Comparison of ENCODE assay signal across 20 cellular contexts in the genomic region with DNA sequence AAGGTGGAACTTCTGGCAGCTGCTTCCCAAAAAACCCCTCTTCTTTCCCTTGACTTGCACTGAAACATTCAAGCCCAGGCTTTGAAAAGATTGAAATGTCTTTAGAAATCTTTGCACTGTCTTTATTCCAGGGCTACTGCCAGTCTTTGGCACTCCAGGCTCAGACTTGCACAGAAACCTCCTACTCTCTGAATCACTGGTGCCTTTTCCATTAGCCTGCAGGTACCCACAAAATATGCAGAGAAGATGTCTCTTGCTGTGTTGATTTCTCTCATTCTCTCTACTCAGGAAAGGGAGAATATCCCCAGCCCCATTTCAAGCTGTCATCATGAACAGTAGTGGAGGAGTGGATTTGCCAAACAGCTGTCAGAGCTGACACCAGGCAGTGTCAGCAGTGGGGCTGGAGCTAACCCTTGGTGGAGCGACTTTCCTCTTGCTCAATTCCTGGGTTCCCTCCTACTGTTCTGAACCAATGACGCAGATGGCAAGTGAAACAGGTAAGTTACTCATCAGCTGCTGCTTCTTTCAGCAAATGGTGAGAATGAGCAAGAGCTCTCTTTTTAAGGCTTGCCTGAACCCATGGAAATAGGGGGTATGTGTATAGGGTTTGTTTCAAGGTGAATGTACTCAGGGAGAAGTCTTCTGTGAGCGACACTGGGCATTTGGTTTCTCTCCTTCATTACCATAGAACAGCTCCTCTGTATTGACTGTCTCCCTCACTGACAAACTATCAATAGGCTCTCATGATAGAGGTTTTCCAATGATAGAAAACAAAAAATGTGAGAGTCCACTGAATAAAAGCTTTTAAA.
"Had no signal": no experiment of that assay in that cellular context is flagged by ENCODE, and none has a peak within 500 bp of the region (broad histone marks: within the 10 kb centered on the region; RNA-seq: fewer than 3 reads in every experiment).

No MANE protein-coding gene starts in this region.

- H3K4me3 ChIP-seq: heart right ventricle, mucosa of descending colon, right atrium auricular region, sigmoid colon, skin epidermis, testis, tibial nerve, upper lobe of right lung, vagina had no signal

- H3K27me3 ChIP-seq: right atrium auricular region, sigmoid colon, testis, tibial nerve, upper lobe of right lung, vagina had no signal

- H3K4me3 Mint-ChIP-seq: dendritic cell treated with granulocyte-macrophage colony-stimulating factor and Interleukin-4, amounts not matched to agents 40 ng/mL and 50 ng/mL, for 4 days; effector memory CD8-positive, alpha-beta T cell; naive thymus-derived CD8-positive, alpha-beta T cell; neural crest cell; stimulated activated naive B cell treated with anti-CD40 and anti-IgM and Interleukin-4, amounts not matched to agents 10 μg/mL and 1 μg/mL and 100 μg/mL, for 72 hours; stimulated activated naive CD8-positive, alpha-beta T cell treated with anti-CD3 and anti-CD28 coated beads, Interleukin-15, amount 100 ng/mL, for 72 hours had no signal

- H3K27me3 Mint-ChIP-seq: dendritic cell treated with granulocyte-macrophage colony-stimulating factor and Interleukin-4, amounts not matched to agents 40 ng/mL and 50 ng/mL, for 4 days had no signal

- H3K36me3 Mint-ChIP-seq: naive thymus-derived CD8-positive, alpha-beta T cell; stimulated activated naive B cell treated with anti-CD40 and anti-IgM and Interleukin-4, amounts not matched to agents 10 μg/mL and 1 μg/mL and 100 μg/mL, for 72 hours had no signal

- H3K4me1 Mint-ChIP-seq: naive thymus-derived CD8-positive, alpha-beta T cell; neural crest cell; stimulated activated naive B cell treated with anti-CD40 and anti-IgM and Interleukin-4, amounts not matched to agents 10 μg/mL and 1 μg/mL and 100 μg/mL, for 72 hours; stimulated activated naive CD8-positive, alpha-beta T cell treated with anti-CD3 and anti-CD28 coated beads, Interleukin-15, amount 100 ng/mL, for 72 hours had no signal

- ATAC-seq: effector memory CD8-positive, alpha-beta T cell; heart right ventricle; left lobe of liver; mucosa of descending colon; naive thymus-derived CD8-positive, alpha-beta T cell; stimulated activated naive B cell treated with anti-CD40 and anti-IgM and Interleukin-4, amounts not matched to agents 10 μg/mL and 1 μg/mL and 100 μg/mL, for 72 hours; stimulated activated naive CD8-positive, alpha-beta T cell treated with anti-CD3 and anti-CD28 coated beads, Interleukin-15, amount 100 ng/mL, for 72 hours; upper lobe of right lung had no signal

- H3K27ac Mint-ChIP-seq: dendritic cell treated with granulocyte-macrophage colony-stimulating factor and Interleukin-4, amounts not matched to agents 40 ng/mL and 50 ng/mL, for 4 days; effector memory CD8-positive, alpha-beta T cell; naive thymus-derived CD8-positive, alpha-beta T cell; stimulated activated naive B cell treated with anti-CD40 and anti-IgM and Interleukin-4, amounts not matched to agents 10 μg/mL and 1 μg/mL and 100 μg/mL, for 72 hours; stimulated activated naive CD8-positive, alpha-beta T cell treated with anti-CD3 and anti-CD28 coated beads, Interleukin-15, amount 100 ng/mL, for 72 hours had no signal

- DNase-seq: effector memory CD8-positive, alpha-beta T cell; heart right ventricle; hypothalamus; mucosa of descending colon; naive thymus-derived CD8-positive, alpha-beta T cell; posterior cingulate gyrus; sigmoid colon; stimulated activated CD4-positive, alpha-beta T cell treated with anti-CD3 and anti-CD28 coated beads, Interleukin-2, amount 100 ng/mL, for 24 hours; stimulated activated CD4-positive, alpha-beta T cell treated with anti-CD3 and anti-CD28 coated beads, Interleukin-4, amount 100 ng/mL, for 4 hours; stimulated activated naive B cell treated with anti-CD40 and anti-IgM and Interleukin-4, amounts not matched to agents 10 μg/mL and 1 μg/mL and 100 μg/mL, for 72 hours; stimulated activated naive CD8-positive, alpha-beta T cell treated with anti-CD3 and anti-CD28 coated beads, Interleukin-15, amount 100 ng/mL, for 72 hours; testis; upper lobe of right lung had no signal

- H3K36me3 ChIP-seq: heart right ventricle, right atrium auricular region, sigmoid colon, tibial nerve, upper lobe of right lung, vagina had no signal

- H3K9me3 Mint-ChIP-seq: neural crest cell had no signal
